9 cellular contexts compared by ENCODE assay signal in the genomic region with DNA sequence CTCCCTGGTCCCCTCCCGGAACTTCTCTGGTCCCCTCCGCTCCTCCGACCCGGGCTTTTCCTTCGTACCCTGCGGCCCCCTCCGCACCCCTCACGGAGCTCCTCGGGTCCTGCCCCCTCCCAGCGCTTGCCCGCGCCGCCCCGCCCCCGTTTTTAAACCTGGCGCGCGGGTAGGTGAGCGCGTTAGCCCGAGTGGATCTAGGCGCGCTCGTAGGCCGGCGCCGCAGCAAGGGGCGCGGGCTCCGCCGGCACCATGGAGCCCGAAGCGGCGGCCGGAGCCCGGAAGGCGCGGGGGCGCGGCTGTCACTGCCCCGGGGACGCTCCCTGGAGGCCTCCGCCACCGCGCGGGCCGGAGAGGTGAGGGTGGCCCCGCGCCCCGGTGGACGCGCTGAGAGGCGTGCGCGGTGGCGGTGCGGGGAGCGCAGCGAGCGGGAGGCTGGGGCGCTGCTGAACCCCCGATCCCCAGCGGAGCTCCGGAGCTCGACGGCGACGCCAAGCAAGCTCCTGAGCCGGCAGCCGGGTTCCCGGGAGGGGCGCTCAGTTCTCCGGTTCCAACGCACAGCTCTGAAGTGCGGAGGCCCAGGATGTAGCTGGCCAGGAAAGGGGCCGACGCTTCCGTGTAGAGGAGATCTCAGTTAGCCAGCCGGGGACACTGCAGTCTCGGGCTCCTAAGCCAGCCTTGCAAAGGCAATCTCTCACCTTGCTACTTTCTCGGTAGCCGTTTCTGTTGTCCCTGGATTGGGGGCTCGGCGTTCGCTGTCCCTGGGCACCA. TPM values are rescaled to one million over a fixed set of nuclear protein-coding genes. Genes with fewer than 3 reads are reported as not detected.
DNase-seq lines count a peak whose midpoint lies in the region; ATAC-seq and TF ChIP-seq lines count a peak whose summit lies in the region.
"Had no signal": no experiment of that assay in that cellular context is flagged by ENCODE, and none has a peak within 500 bp of the region (broad histone marks: within the 10 kb centered on the region; RNA-seq: fewer than 3 reads in every experiment).

A gene with protein sequence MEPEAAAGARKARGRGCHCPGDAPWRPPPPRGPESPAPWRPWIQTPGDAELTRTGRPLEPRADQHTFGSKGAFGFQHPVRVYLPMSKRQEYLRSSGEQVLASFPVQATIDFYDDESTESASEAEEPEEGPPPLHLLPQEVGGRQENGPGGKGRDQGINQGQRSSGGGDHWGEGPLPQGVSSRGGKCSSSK (plus strand): TSS at position 182 of the 771 bp plus-strand sequence. CDS start 71 bp downstream, at position 253.

- no peak within 1 kb of the TSS for H3K4me2 ChIP-seq in PC-9

- H3K4me3 ChIP-seq in Peyer's patch (peak within 1 kb of the TSS; percentile 25 to 61 (median 47)), mononuclear cell (ENCODE audit: low read length) (peak within 1 kb of the TSS; percentile 12), PC-9 (no peak within 1 kb of the TSS)

- H3K27me3 ChIP-seq in Peyer's patch: peaks cover 0 to 13% of the 10 kb centered on the region in 2 donors
- H3K27me3 ChIP-seq in mononuclear cell (ENCODE audit: insufficient read depth, low read length): peaks cover 51% of the 10 kb centered on the region
- H3K27me3 ChIP-seq in PC-9 (ENCODE audit: insufficient read depth, low read depth): no peaks in the 10 kb centered on the region

- H3K4me1 ChIP-seq in Peyer's patch (peaks cover 0 to 14% (median 9%) of the 10 kb centered on the region in 4 donors), mononuclear cell (ENCODE audit: insufficient read depth, low read length) (peaks cover 23% of the 10 kb centered on the region), PC-9 (replicated peaks; ENCODE audit: insufficient read depth) (no peaks in the 10 kb centered on the region)

- no peaks in the 10 kb centered on the region for H3K36me3 ChIP-seq in Peyer's patch
- no peaks in the 10 kb centered on the region for H3K36me3 ChIP-seq in PC-9 (ENCODE audit: low read depth)

- no peak for TF ChIP-seq POLR2A in Peyer's patch (IDR thresholded peaks at IDR 0.05)

- peak; percentile 21 for DNase-seq in NCI-H2196 (lab: John Stamatoyannopoulos, UW; ENCODE audit: unreplicated experiment)
- no peak for DNase-seq in NCI-H2196 treated with DMSO at 0.1 percent for 48 hours (lab: John Stamatoyannopoulos, UW; ENCODE audit: unreplicated experiment)
- peak in 1 of 3 donors; percentile 51 for DNase-seq in Peyer's patch
- peak; percentile 22 for DNase-seq in dermis blood vessel endothelial cell
- no peak for DNase-seq in cerebellum (ENCODE audit: low spot score)
- DNase-seq in PC-9: no peak
- DNase-seq: DND-41 had no signal

- CTCF ChIA-PET in PC-9 (lab: Charles Lee): no interaction called here

- H4K20me1 ChIP-seq in PC-9 (ENCODE audit: insufficient read depth): no peaks in the 10 kb centered on the region

- no TSS peak for BruUV-seq in PC-9 (replicated peaks; lab: Mats Ljungman, UMichigan)

- TF ChIP-seq CTCF in Peyer's patch (IDR thresholded peaks at IDR 0.05) (no peak), PC-9 (conservative IDR thresholded peaks at IDR 0.05) (no peak)

- no peaks in the 10 kb centered on the region for H3F3A ChIP-seq in PC-9 (ENCODE audit: insufficient read depth, low read depth)

- H3K79me2 ChIP-seq in PC-9 (ENCODE audit: low read depth): no peaks in the 10 kb centered on the region

- no peak within 1 kb of the TSS for H3K27ac ChIP-seq in Peyer's patch
- H3K27ac ChIP-seq in PC-9: no peak within 1 kb of the TSS

- no peaks in the 10 kb centered on the region for H3K9me2 ChIP-seq in PC-9 (ENCODE audit: insufficient read depth)

- intact Hi-C loops in PC-9 (cut with micrococcal nuclease; ENCODE audit: unreplicated experiment): no loop called here

- no peaks in the 10 kb centered on the region for H3K9me3 ChIP-seq in Peyer's patch
- no peaks in the 10 kb centered on the region for H3K9me3 ChIP-seq in mononuclear cell (ENCODE audit: low read depth, low read length)
- no peaks in the 10 kb centered on the region for H3K9me3 ChIP-seq in PC-9 (ENCODE audit: insufficient read depth, low read depth)

- ATAC-seq in GM21360 (IDR thresholded peaks at IDR 0.05; ENCODE audit: unreplicated experiment): no peak

- POLR2A ChIA-PET in PC-9 (lab: Charles Lee; ENCODE audit: unreplicated experiment): interaction anchor here (0.6 kb wide), 1 partner anchor 51 kb away, joined by 3 read pairs; no protein-coding TSS in a partner anchor

- no peak within 1 kb of the TSS for H2AFZ ChIP-seq in PC-9

RNA-seq across cellular contexts. Expression of the gene that starts here (rescaled TPM):
- total RNA-seq in Peyer's patch: 1 to 10 TPM in 1 of 4 donors, under 1 TPM in 1, not detected in 2; 0.54 to 3.3 TPM
- total RNA-seq in dermis blood vessel endothelial cell: under 0.01 TPM in 1 of 2 replicates, not detected in the other
- not detected for total RNA-seq in mononuclear cell
- 0.73 TPM for total RNA-seq in cerebellum
- total RNA-seq in PC-9 (2021): 0.17 TPM in 1 of 2 replicates, not detected in the other

Comparison
In these comparisons a context has a peak if more than half of its experiments do, and no peak if none do; other contexts are left out.
1. Peak in DNase-seq in dermis blood vessel endothelial cell; RNA of the gene not detected or under 1 TPM.